ENCODE assay signal across 8 cellular contexts in the genomic region with DNA sequence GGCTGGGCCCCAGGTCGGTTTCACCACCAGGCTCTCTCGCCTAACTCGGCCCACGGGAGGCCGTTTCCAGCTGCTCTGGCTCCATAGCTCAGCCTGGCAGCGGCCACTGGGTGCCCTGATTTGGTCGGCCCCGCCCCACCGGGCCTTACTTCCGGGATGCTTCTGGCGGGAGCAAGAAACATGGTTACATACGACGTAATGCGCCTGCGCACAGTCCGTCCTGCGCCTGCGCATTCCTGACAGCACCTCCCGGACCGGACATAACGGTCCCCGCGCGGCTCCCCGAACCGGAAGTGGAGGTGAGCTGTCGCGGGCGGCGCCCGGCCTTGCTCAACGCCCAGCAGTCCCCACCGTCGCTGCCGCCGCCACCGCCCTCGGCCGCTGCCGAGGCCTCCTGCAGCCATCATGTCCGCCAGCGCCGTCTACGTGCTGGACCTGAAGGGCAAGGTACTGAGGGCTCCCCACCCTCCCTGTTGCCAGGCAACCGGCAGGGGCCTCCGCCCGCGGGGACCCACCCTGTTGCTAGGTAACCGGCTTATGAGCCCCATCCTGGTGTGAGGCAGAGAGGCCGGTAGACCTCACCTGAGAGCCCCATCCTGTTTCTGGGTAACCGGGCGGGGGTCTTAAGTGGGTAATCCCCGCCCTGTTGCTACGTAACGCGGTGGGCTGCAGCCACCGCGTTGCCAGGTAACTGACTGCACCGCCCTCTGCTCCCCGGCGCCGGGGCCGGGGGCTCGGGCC. TPM values are rescaled to one million over a fixed set of nuclear protein-coding genes. Genes with fewer than 3 reads are reported as not detected.
DNase-seq lines count a peak whose midpoint lies in the region; ATAC-seq and TF ChIP-seq lines count a peak whose summit lies in the region.

Gene AP1M1 (plus strand): TSS at position 290 of the 741 bp plus-strand sequence. CDS start 116 bp downstream, at position 406.

- no peaks in the 10 kb centered on the region for H3K27me3 ChIP-seq in spleen (replicated peaks in 1 of 7)

- 0 to 1% (median 0%) methylated on average over 51 to 64 of the region's 64 CpGs for WGBS in spleen, 5 donors

- intact Hi-C loops in spleen (cut with DNase I; ENCODE audit: low total_unique reads), result no loop called here

- H3K4me1 ChIP-seq in spleen, result peaks cover 12 to 55% (median 36%) of the 10 kb centered on the region in 6 donors

- no peaks in the 10 kb centered on the region for H3K36me3 Mint-ChIP-seq in WTC11
- peaks cover 4 to 9% (median 4%) of the 10 kb centered on the region in 3 donors for H3K36me3 Mint-ChIP-seq in immature natural killer cell

- CTCF ChIA-PET in AG04449 (lab: Yijun Ruan, JAX) (interaction anchor here (1.0 to 5.6 kb wide), 4 partner anchors 12 to 189 kb away, joined by 3 to 27 read pairs (median 8); partner anchors contain the start of gene FAM32A), WTC11 (lab: Charles Lee) (interaction anchor here (0.6 to 3.1 kb wide), 5 partner anchors 12 to 375 kb away, joined by 3 to 39 read pairs (median 4); partner anchors contain the start of gene FAM32A)

- no peaks in the 10 kb centered on the region for H3K9me3 ChIP-seq in spleen

- H3K27me3 Mint-ChIP-seq in WTC11 (ENCODE audit: low read depth) (no peaks in the 10 kb centered on the region), immature natural killer cell (ENCODE audit: low read depth in 3 of 3) (peaks cover 4 to 7% (median 6%) of the 10 kb centered on the region in 3 donors)

- peak within 1 kb of the TSS; percentile 89 for H3K4me3 Mint-ChIP-seq in WTC11
- H3K4me3 Mint-ChIP-seq in immature natural killer cell, result peak within 1 kb of the TSS; percentile 85 to 90 (median 87)

- H3K4me1 Mint-ChIP-seq in WTC11, result peaks cover 17% of the 10 kb centered on the region
- H3K4me1 Mint-ChIP-seq in immature natural killer cell, result peaks cover 33 to 49% of the 10 kb centered on the region in 2 donors

- ATAC-seq in GM18907 (IDR thresholded peaks at IDR 0.05; ENCODE audit: unreplicated experiment) (peak; percentile 89), HG03159 (IDR thresholded peaks at IDR 0.05; ENCODE audit: unreplicated experiment) (peak; percentile 74), WTC11 (peak; percentile 85)

- TF ChIP-seq CTCF in AG04449 (IDR thresholded peaks at IDR 0.05; ENCODE audit: insufficient read depth, low read length, missing control alignments) (no peak), WTC11 (IDR thresholded peaks at IDR 0.05) (no peak), cardiac fibroblast (IDR thresholded peaks at IDR 0.05; ENCODE audit: low read depth, low read length) (no peak), spleen (IDR thresholded peaks at IDR 0.05 in 8 of 11, conservative IDR thresholded peaks at IDR 0.05 in 3 of 11) (peak in 3 of 11 experiments; percentile 9 to 37 (median 19))

- peaks cover 0 to 48% (median 21%) of the 10 kb centered on the region in 6 donors for H3K36me3 ChIP-seq in spleen

- H3K4me3 ChIP-seq in AG04449 (ENCODE audit: low read depth, low read length) (peak within 1 kb of the TSS; percentile 97), cardiac fibroblast (replicated peaks in 1 of 2; ENCODE audit: low read depth in 2 of 2, low read length in 2 of 2) (peak within 1 kb of the TSS; percentile 91 to 99), spleen (peak within 1 kb of the TSS; percentile 78 to 100 (median 98))

- DNase-seq in AG04449 (ENCODE audit: low read depth, low spot score) (peak; percentile 75), NCI-H2227 treated with DMSO at 0.1 percent for 48 hours (lab: John Stamatoyannopoulos, UW) (peak; percentile 93), WTC11 (ENCODE audit: low spot score) (peak; percentile 97), cardiac fibroblast (ENCODE audit: low read depth in 2 of 2) (peak; percentile 98), immature natural killer cell (peak; percentile 98 to 99 (median 99)), spleen (peak; percentile 99)

- POLR2A ChIA-PET in AG04449 (lab: Yijun Ruan, JAX), result interaction anchor here (1.1 to 1.5 kb wide), 4 partner anchors 12 to 127 kb away, joined by 3 to 4 read pairs (median 4); partner anchors contain the start of genes FAM32A, KLF2 and RAB8A
- POLR2A ChIA-PET in WTC11 (lab: Charles Lee), result interaction anchor here (1.4 kb wide), 1 partner anchor 13 kb away, joined by 6 read pairs; the partner anchor contains the start of gene FAM32A

- H3K27ac Mint-ChIP-seq in WTC11 (peak within 1 kb of the TSS; percentile 97), immature natural killer cell (peak within 1 kb of the TSS; percentile 84 to 97 (median 96))

- H3K27ac ChIP-seq in spleen, result peak within 1 kb of the TSS; percentile 80 to 96 (median 88)

- no peaks in the 10 kb centered on the region for H3K9me3 Mint-ChIP-seq in WTC11
- no peaks in the 10 kb centered on the region for H3K9me3 Mint-ChIP-seq in immature natural killer cell

- no peak for TF ChIP-seq POLR2A in spleen (IDR thresholded peaks at IDR 0.05)

TF ChIP-seq in WTC11, 78 proteins besides CTCF, POLR2A, EP300 and RAD21:
- no peak for TF ChIP-seq CBFB (CRISPR knock-in tag; IDR thresholded peaks at IDR 0.05; ENCODE audit: low read depth)
- TF ChIP-seq FOXP1 (CRISPR knock-in tag; IDR thresholded peaks at IDR 0.05; ENCODE audit: borderline replicate concordance), result peak; percentile 51; the same call in 1 of the 2 replicates
- no peak for TF ChIP-seq KAT7 (CRISPR knock-in tag; IDR thresholded peaks at IDR 0.05; ENCODE audit: borderline replicate concordance)
- TF ChIP-seq ZNF219 (CRISPR knock-in tag; IDR thresholded peaks at IDR 0.05; ENCODE audit: borderline replicate concordance), result 0 out of 2 replicates have a peak, but pooled peaks have one; percentile 43
- TF ChIP-seq ZMAT4 (CRISPR knock-in tag; IDR thresholded peaks at IDR 0.05), result no peak
- no peak for TF ChIP-seq NFYB (CRISPR knock-in tag; conservative IDR thresholded peaks at IDR 0.05; ENCODE audit: low read depth)
- peak; percentile 63; the same call in 1 of the 2 replicates for TF ChIP-seq GABPB1 (CRISPR knock-in tag; IDR thresholded peaks at IDR 0.05)
- no peak for TF ChIP-seq ZNF263 (CRISPR knock-in tag; IDR thresholded peaks at IDR 0.05; ENCODE audit: low read depth)
- TF ChIP-seq SMAD4 (CRISPR knock-in tag; IDR thresholded peaks at IDR 0.05), result no peak
- TF ChIP-seq, protein P1, sequence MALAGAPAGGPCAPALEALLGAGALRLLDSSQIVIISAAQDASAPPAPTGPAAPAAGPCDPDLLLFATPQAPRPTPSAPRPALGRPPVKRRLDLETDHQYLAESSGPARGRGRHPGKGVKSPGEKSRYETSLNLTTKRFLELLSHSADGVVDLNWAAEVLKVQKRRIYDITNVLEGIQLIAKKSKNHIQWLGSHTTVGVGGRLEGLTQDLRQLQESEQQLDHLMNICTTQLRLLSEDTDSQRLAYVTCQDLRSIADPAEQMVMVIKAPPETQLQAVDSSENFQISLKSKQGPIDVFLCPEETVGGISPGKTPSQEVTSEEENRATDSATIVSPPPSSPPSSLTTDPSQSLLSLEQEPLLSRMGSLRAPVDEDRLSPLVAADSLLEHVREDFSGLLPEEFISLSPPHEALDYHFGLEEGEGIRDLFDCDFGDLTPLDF (CRISPR knock-in tag; IDR thresholded peaks at IDR 0.05), result no peak
- TF ChIP-seq SP1 (CRISPR knock-in tag; conservative IDR thresholded peaks at IDR 0.05), result peak; percentile 76
- TF ChIP-seq JUN (CRISPR knock-in tag; IDR thresholded peaks at IDR 0.05), result no peak
- TF ChIP-seq EMX1 (CRISPR knock-in tag; IDR thresholded peaks at IDR 0.05), result no peak
- no peak for TF ChIP-seq ZNF232 (CRISPR knock-in tag; IDR thresholded peaks at IDR 0.05)
- 0 out of 2 replicates have a peak, but pooled peaks have one; percentile 28 for TF ChIP-seq ETV6 (CRISPR knock-in tag; IDR thresholded peaks at IDR 0.05)
- peak; percentile 83; the same call in 1 of the 2 replicates for TF ChIP-seq FOXK1 (CRISPR knock-in tag; IDR thresholded peaks at IDR 0.05)
TF ChIP-seq in WTC11: peak in this region for 6.

RNA-seq across cellular contexts. Expression of gene AP1M1, which starts in this region (rescaled TPM):
- total RNA-seq in WTC11 (2021), result 27.7 to 34.5 TPM (median 30.5 TPM) in 3 replicates
- polyA plus RNA-seq in immature natural killer cell, result 100 to 1,000 TPM; 128 to 178 (median 173) TPM
- 10 to 100 TPM; 54.1 to 82.8 (median 67.2) TPM for total RNA-seq in spleen
- 10 to 100 TPM; 27.9 to 39.7 (median 34.6) TPM for polyA plus RNA-seq in spleen

Comparison
In these comparisons a context has a peak if more than half of its experiments do, and no peak if none do; other contexts are left out.
1. Peak in every context shown above with its lines: DNase-seq, ATAC-seq, H3K4me3 ChIP-seq and H3K27ac ChIP-seq.